ENCODE assay signal across 8 cellular contexts in genomic region chr15:82810061-82810862, GRCh38. TPM values are rescaled to one million over a fixed set of nuclear protein-coding genes. Genes with fewer than 3 reads are reported as not detected.
DNase-seq lines count a peak whose midpoint lies in the region; TF ChIP-seq lines count a peak whose summit lies in the region.

No MANE protein-coding gene starts in this region.

- H3K27me3 ChIP-seq in GM23248 (replicated peaks; ENCODE audit: insufficient read depth) (no peaks in the 10 kb centered on the region), endodermal cell (ENCODE audit: control insufficient read depth, insufficient read depth, low read length, poor library complexity, severe bottlenecking) (peaks cover 6% of the 10 kb centered on the region), mucosa of stomach (ENCODE audit: control insufficient read depth, insufficient read depth, low read length) (no peaks in the 10 kb centered on the region), tibial nerve (no peaks in the 10 kb centered on the region)

- H3K4me1 ChIP-seq in GM23248 (ENCODE audit: insufficient read depth) = 0 out of 2 replicates have a peak, but pooled peaks cover 20% of the 10 kb centered on the region
- no peaks in the 10 kb centered on the region for H3K4me1 ChIP-seq in endodermal cell (ENCODE audit: control insufficient read depth, insufficient read depth, low read length)
- H3K4me1 ChIP-seq in mucosa of stomach (ENCODE audit: control insufficient read depth, insufficient read depth, low read length) = peaks cover 4% of the 10 kb centered on the region
- peaks cover 0 to 36% (median 16%) of the 10 kb centered on the region in 4 donors for H3K4me1 ChIP-seq in tibial nerve

- peak overlapping the region; percentile 62 for H3K27ac Mint-ChIP-seq in endodermal cell

- H3K79me2 ChIP-seq in GM23248 (ENCODE audit: insufficient read depth) = peaks cover 52% of the 10 kb centered on the region

- peaks cover 29% of the 10 kb centered on the region for H3F3A ChIP-seq in GM23248 (ENCODE audit: insufficient read depth)

- H4K20me1 ChIP-seq in GM23248 (ENCODE audit: insufficient read depth) = no peaks in the 10 kb centered on the region

- no peaks in the 10 kb centered on the region for H3K9me2 ChIP-seq in GM23248 (ENCODE audit: insufficient read depth)

- no peak for TF ChIP-seq EP300 in tibial nerve (IDR thresholded peaks at IDR 0.05)

- DNase-seq in GM03348 (ENCODE audit: low spot score) (peak; percentile 43), GM23248 (peak; percentile 74), M059J (ENCODE audit: low read depth) (peak; percentile 57), endodermal cell (peak; percentile 78), tibial nerve (ENCODE audit: low spot score in 2 of 2) (no peak), hippocampal formation (lab: John Stamatoyannopoulos, UW) (no peak)
- DNase-seq in activated CD4-positive, alpha-beta T cell treated with anti-CD3 and anti-CD28 coated beads for 48 hours = peak; percentile 41

- H3K36me3 Mint-ChIP-seq in endodermal cell (ENCODE audit: low read depth) = peaks cover 13% of the 10 kb centered on the region

- no peaks in the 10 kb centered on the region for H3K9me3 Mint-ChIP-seq in endodermal cell

- TF ChIP-seq CTCF in endodermal cell (conservative IDR thresholded peaks at IDR 0.05) = no peak
- peak in 1 of 5 experiments; percentile 3 for TF ChIP-seq CTCF in tibial nerve (IDR thresholded peaks at IDR 0.05)

- H3K4me3 Mint-ChIP-seq in endodermal cell = peak overlapping the region; percentile 74

- no peak for TF ChIP-seq POLR2A in tibial nerve (IDR thresholded peaks at IDR 0.05)

- H3K27me3 Mint-ChIP-seq in endodermal cell (ENCODE audit: insufficient read depth) = no peaks in the 10 kb centered on the region

- H3K9me3 ChIP-seq in GM23248 (ENCODE audit: low read depth) (no peaks in the 10 kb centered on the region), endodermal cell (ENCODE audit: control insufficient read depth, low read length) (no peaks in the 10 kb centered on the region), mucosa of stomach (ENCODE audit: control insufficient read depth, low read length) (no peaks in the 10 kb centered on the region), tibial nerve (no peaks in the 10 kb centered on the region)

- peaks cover 13% of the 10 kb centered on the region for H3K4me1 Mint-ChIP-seq in endodermal cell

- peak overlapping the region; percentile 97 for H3K9ac ChIP-seq in GM23248
- H3K9ac ChIP-seq in endodermal cell (ENCODE audit: extremely low read depth, low read length, poor library complexity, severe bottlenecking) = peak overlapping the region; percentile 77
- H3K9ac ChIP-seq in mucosa of stomach (ENCODE audit: low read length) = peak overlapping the region; percentile 96

- WGBS in GM23248 (ENCODE audit: low coverage in 1 of 2, low lambda C conversion rate in 2 of 2, missing lambda C conversion rate in 2 of 2), 2 experiments = 1% methylated on average over 47 to 52 of the region's 80 CpGs
- WGBS in endodermal cell (ENCODE audit: insufficient coverage in 1 of 2, insufficient read length in 1 of 2), 2 experiments = 0 to 1% methylated on average over 10 to 80 of the region's 80 CpGs
- 0 to 1% methylated on average over 30 to 52 of the region's 80 CpGs for WGBS in tibial nerve, 2 donors

- H2AFZ ChIP-seq in GM23248 = peak overlapping the region; percentile 79

- H3K4me3 ChIP-seq in GM23248 (peak overlapping the region; percentile 91), endodermal cell (ENCODE audit: low read length) (peak overlapping the region; percentile 88), mucosa of stomach (ENCODE audit: low read length) (peak overlapping the region; percentile 81), tibial nerve (peak overlapping the region; percentile 47 to 90 (median 86))

- H3K27ac ChIP-seq in GM23248 (peak overlapping the region; percentile 95), endodermal cell (ENCODE audit: low read depth, low read length) (peak overlapping the region; percentile 88), tibial nerve (peak overlapping the region; percentile 96 to 100 (median 98))

- H3K36me3 ChIP-seq in GM23248 (ENCODE audit: low read depth) (peaks cover 16% of the 10 kb centered on the region; the same call in 1 of the 2 replicates), endodermal cell (ENCODE audit: control insufficient read depth, insufficient read depth, low read length) (peaks cover 17% of the 10 kb centered on the region), mucosa of stomach (ENCODE audit: control insufficient read depth, insufficient read depth, low read length) (no peaks in the 10 kb centered on the region), tibial nerve (peaks cover 0 to 16% (median 2%) of the 10 kb centered on the region in 3 donors)

- peak overlapping the region; percentile 89 for H3K4me2 ChIP-seq in GM23248 (ENCODE audit: unreplicated experiment)

- in situ Hi-C loops in GM23248 (cut with MboI) = no loop called here

RNA-seq across cellular contexts. Expression of gene WHAMM, which starts 0.8 kb away (rescaled TPM):
- total RNA-seq in GM23248 (2014; rRNA removed; shearing (Covaris generic)) = 2.3 and 3.0 TPM in 2 replicates
- 3.4 and 3.6 TPM in 2 replicates for polyA plus RNA-seq in GM23248 (2016; fragmentation: Nextera tagmentation; extraction: Ambion mirVana)
- 4.2 and 6.3 TPM in 2 replicates for total RNA-seq in M059J (2014; rRNA removed; shearing (Covaris generic))
- total RNA-seq in endodermal cell (1 to 10 TPM; 3.7 to 4.4 TPM), tibial nerve (10 to 100 TPM; 11.8 to 17.4 (median 13.0) TPM)
- 3.3 TPM for polyA plus RNA-seq in endodermal cell (2013, experiment 1 of 2)
- 4.1 TPM for polyA plus RNA-seq in endodermal cell (2013, experiment 2 of 2)

RNA-seq across cellular contexts. Expression of gene FSD2, which starts 4.4 kb away (rescaled TPM):
- total RNA-seq in GM23248 (2014; rRNA removed; shearing (Covaris generic)) = not detected in 2 replicates
- polyA plus RNA-seq in GM23248 (2016; fragmentation: Nextera tagmentation; extraction: Ambion mirVana) = 0.04 and 0.08 TPM in 2 replicates
- total RNA-seq in M059J (2014; rRNA removed; shearing (Covaris generic)) = not detected in 2 replicates
- total RNA-seq in endodermal cell = not detected
- polyA plus RNA-seq in endodermal cell (2013, experiment 1 of 2) = not detected
- not detected for polyA plus RNA-seq in endodermal cell (2013, experiment 2 of 2)
- total RNA-seq in tibial nerve = under 1 TPM in 1 of 4 donors, not detected in 3; 0.20 TPM

Comparison
In these comparisons a context has a peak if more than half of its experiments do, and no peak if none do; other contexts are left out.
1. DNase-seq: peak in GM03348 (single experiment), GM23248 (single experiment), M059J (single experiment), activated CD4-positive, alpha-beta T cell treated with anti-CD3 and anti-CD28 coated beads for 48 hours (single experiment) and endodermal cell (single experiment); none in tibial nerve (0 of 2) and hippocampal formation (0 of 2).
2. Peak in every context shown above with its lines, with median percentiles within 50 percentile points of each other: H3K27ac ChIP-seq, H3K4me3 ChIP-seq and H3K9ac ChIP-seq.